ENCODE assay signal across 1 cellular context in genomic region chr2:11506611-11506969, GRCh38.
A peak's percentile ranks its signal among the peaks of the same experiment; 100 is the strongest.
TF ChIP-seq lines count a peak whose summit lies in the region.

No MANE protein-coding gene starts in this region.

TF ChIP-seq in HepG2, 621 proteins besides CTCF, POLR2A, EP300 and RAD21 (continued from another document and continues in another):
- TF ChIP-seq, protein P1, sequence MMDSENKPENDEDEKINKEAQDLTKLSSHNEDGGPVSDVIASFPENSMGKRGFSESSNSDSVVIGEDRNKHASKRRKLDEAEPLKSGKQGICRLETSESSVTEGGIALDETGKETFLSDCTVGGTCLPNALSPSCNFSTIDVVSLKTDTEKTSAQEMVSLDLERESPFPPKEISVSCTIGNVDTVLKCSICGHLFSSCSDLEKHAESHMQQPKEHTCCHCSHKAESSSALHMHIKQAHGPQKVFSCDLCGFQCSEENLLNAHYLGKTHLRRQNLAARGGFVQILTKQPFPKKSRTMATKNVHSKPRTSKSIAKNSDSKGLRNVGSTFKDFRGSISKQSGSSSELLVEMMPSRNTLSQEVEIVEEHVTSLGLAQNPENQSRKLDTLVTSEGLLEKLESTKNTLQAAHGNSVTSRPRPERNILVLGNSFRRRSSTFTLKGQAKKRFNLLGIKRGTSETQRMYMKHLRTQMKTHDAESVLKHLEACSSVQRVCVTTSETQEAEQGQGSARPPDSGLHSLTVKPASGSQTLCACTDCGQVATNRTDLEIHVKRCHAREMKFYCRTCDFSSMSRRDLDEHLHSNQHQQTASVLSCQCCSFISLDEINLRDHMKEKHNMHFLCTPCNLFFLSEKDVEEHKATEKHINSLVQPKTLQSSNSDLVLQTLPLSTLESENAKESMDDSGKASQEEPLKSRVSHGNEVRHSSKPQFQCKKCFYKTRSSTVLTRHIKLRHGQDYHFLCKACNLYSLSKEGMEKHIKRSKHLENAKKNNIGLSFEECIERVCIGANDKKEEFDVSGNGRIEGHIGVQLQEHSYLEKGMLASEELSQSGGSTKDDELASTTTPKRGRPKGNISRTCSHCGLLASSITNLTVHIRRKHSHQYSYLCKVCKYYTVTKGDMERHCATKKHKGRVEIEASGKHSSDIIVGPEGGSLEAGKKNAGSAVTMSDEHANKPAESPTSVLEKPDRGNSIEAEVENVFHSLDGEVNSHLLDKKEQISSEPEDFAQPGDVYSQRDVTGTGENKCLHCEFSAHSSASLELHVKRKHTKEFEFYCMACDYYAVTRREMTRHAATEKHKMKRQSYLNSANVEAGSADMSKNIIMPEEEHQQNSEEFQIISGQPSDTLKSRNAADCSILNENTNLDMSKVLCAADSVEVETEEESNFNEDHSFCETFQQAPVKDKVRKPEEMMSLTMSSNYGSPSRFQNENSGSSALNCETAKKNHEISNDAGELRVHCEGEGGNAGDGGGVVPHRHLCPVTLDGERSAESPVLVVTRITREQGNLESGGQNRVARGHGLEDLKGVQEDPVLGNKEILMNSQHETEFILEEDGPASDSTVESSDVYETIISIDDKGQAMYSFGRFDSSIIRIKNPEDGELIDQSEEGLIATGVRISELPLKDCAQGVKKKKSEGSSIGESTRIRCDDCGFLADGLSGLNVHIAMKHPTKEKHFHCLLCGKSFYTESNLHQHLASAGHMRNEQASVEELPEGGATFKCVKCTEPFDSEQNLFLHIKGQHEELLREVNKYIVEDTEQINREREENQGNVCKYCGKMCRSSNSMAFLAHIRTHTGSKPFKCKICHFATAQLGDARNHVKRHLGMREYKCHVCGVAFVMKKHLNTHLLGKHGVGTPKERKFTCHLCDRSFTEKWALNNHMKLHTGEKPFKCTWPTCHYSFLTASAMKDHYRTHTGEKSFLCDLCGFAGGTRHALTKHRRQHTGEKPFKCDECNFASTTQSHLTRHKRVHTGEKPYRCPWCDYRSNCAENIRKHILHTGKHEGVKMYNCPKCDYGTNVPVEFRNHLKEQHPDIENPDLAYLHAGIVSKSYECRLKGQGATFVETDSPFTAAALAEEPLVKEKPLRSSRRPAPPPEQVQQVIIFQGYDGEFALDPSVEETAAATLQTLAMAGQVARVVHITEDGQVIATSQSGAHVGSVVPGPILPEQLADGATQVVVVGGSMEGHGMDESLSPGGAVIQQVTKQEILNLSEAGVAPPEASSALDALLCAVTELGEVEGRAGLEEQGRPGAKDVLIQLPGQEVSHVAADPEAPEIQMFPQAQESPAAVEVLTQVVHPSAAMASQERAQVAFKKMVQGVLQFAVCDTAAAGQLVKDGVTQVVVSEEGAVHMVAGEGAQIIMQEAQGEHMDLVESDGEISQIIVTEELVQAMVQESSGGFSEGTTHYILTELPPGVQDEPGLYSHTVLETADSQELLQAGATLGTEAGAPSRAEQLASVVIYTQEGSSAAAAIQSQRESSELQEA (CRISPR knock-in tag; IDR thresholded peaks at IDR 0.05; ENCODE audit: not compliant biosample characterization), result no peak
- TF ChIP-seq HINFP (CRISPR knock-in tag; IDR thresholded peaks at IDR 0.05; ENCODE audit: low read depth) (0 out of 2 replicates have a peak, but pooled peaks have one; percentile 26), SNAPC2 (CRISPR knock-in tag; IDR thresholded peaks at IDR 0.05) (no peak; the same call in 1 of the 2 replicates), HNRNPH1 (optimal IDR thresholded peaks at IDR 0.05; ENCODE audit: low read depth, low read length) (no peak), MBD4 (IDR thresholded peaks at IDR 0.05; ENCODE audit: borderline replicate concordance, low read length) (no peak), NRL (CRISPR knock-in tag; IDR thresholded peaks at IDR 0.05; ENCODE audit: borderline replicate concordance) (no peak), ZNF660 (CRISPR knock-in tag; IDR thresholded peaks at IDR 0.05; ENCODE audit: borderline replicate concordance, low read depth) (no peak), THRA (CRISPR knock-in tag; IDR thresholded peaks at IDR 0.05; ENCODE audit: borderline replicate concordance) (no peak), KDM5B (CRISPR knock-in tag; IDR thresholded peaks at IDR 0.05; ENCODE audit: borderline replicate concordance) (no peak), IKZF1 (IDR thresholded peaks at IDR 0.05) (no peak), HNRNPLL (IDR thresholded peaks at IDR 0.05; ENCODE audit: low read depth, low read length, poor library complexity, severe bottlenecking) (no peak), IKZF4 (CRISPR knock-in tag; IDR thresholded peaks at IDR 0.05; ENCODE audit: borderline replicate concordance, low read depth, not compliant biosample characterization) (no peak), ZNF121 (CRISPR knock-in tag; IDR thresholded peaks at IDR 0.05) (no peak), GPBP1L1 (CRISPR knock-in tag; IDR thresholded peaks at IDR 0.05) (no peak), ZNF350 (CRISPR knock-in tag; IDR thresholded peaks at IDR 0.05; ENCODE audit: borderline replicate concordance, low read depth) (no peak), ZFP62 (CRISPR knock-in tag; IDR thresholded peaks at IDR 0.05) (no peak), ZNF605 (CRISPR knock-in tag; IDR thresholded peaks at IDR 0.05) (no peak), PHF5A (CRISPR knock-in tag; IDR thresholded peaks at IDR 0.05; ENCODE audit: low read depth, unreplicated experiment) (no peak), ZNF563 (CRISPR knock-in tag; IDR thresholded peaks at IDR 0.05) (no peak), CEBPZ (IDR thresholded peaks at IDR 0.05; ENCODE audit: low read length) (no peak), HNRNPUL1 (IDR thresholded peaks at IDR 0.05; ENCODE audit: low read depth, low read length) (no peak), CBX1 (IDR thresholded peaks at IDR 0.05; ENCODE audit: low read depth) (no peak), PITX1 (CRISPR knock-in tag; IDR thresholded peaks at IDR 0.05) (no peak), ZMAT3 (CRISPR knock-in tag; conservative IDR thresholded peaks at IDR 0.05) (no peak), POLR2AphosphoS5 (IDR thresholded peaks at IDR 0.05; ENCODE audit: low read depth, low read length) (peak; percentile 75), ZFX (CRISPR knock-in tag; IDR thresholded peaks at IDR 0.05; ENCODE audit: low read depth) (no peak), ZNF101 (CRISPR knock-in tag; IDR thresholded peaks at IDR 0.05; ENCODE audit: borderline replicate concordance, low read depth) (no peak), ZSCAN5A (CRISPR knock-in tag; IDR thresholded peaks at IDR 0.05; ENCODE audit: borderline replicate concordance) (no peak), HNRNPK (IDR thresholded peaks at IDR 0.05; ENCODE audit: low read depth, low read length, poor library complexity, severe bottlenecking) (no peak), HMGA1 (CRISPR knock-in tag; conservative IDR thresholded peaks at IDR 0.05) (no peak), SAP130 (CRISPR knock-in tag; IDR thresholded peaks at IDR 0.05; ENCODE audit: low read depth) (no peak), ZHX2 (IDR thresholded peaks at IDR 0.05; ENCODE audit: low read depth) (no peak), ZHX2 (CRISPR knock-in tag; IDR thresholded peaks at IDR 0.05; ENCODE audit: borderline replicate concordance) (no peak), ZNF556 (CRISPR knock-in tag; IDR thresholded peaks at IDR 0.05; ENCODE audit: borderline replicate concordance) (no peak)
